In genomic region chr6:28709478-28710349, GRCh38 we compare ENCODE assay signal across 9 cellular contexts.
A peak's percentile ranks its signal among the peaks of the same experiment; 100 is the strongest.
DNase-seq lines count a peak whose midpoint lies in the region; ATAC-seq and TF ChIP-seq lines count a peak whose summit lies in the region.
"Had no signal": no experiment of that assay in that cellular context is flagged by ENCODE, and none has a peak within 500 bp of the region (broad histone marks: within the 10 kb centered on the region; RNA-seq: fewer than 3 reads in every experiment).

No MANE protein-coding gene starts in this region.

- no peak overlapping the region for H3K27ac ChIP-seq in skeletal muscle tissue (ENCODE audit: low read depth, low read length)

- H3K4me1 Mint-ChIP-seq in activated CD4-positive, alpha-beta T cell treated with anti-CD3 and anti-CD28 coated beads, Interleukin-2, amount 10 ng/mL, durations not matched to agents 7 days and 5 days, result peaks cover 13% of the 10 kb centered on the region

- H3K4me1 ChIP-seq in skeletal muscle tissue (ENCODE audit: control insufficient read depth in 3 of 3, insufficient read depth in 3 of 3, low read length in 3 of 3), result peaks cover 0 to 4% (median 0%) of the 10 kb centered on the region in 3 donors

- peak overlapping the region; percentile 44 for H3K4me3 ChIP-seq in fibroblast of the aortic adventitia (ENCODE audit: low read depth, low read length)
- H3K4me3 ChIP-seq in skeletal muscle tissue (ENCODE audit: low read length in 3 of 3), result peak overlapping the region; percentile 25 to 42 (median 30)

- CTCF ChIA-PET in activated CD4-positive, alpha-beta T cell treated with anti-CD3 and anti-CD28 coated beads, Interleukin-2, amount 10 ng/mL, durations not matched to agents 7 days and 5 days (lab: Charles Lee), result interaction anchor here (1.1 to 2.4 kb wide), 2 partner anchors 19 to 124 kb away, joined by 3 to 8 read pairs; no protein-coding TSS in a partner anchor

- peaks cover 3 to 10% (median 3%) of the 10 kb centered on the region in 3 donors for H3K9me3 ChIP-seq in skeletal muscle tissue (ENCODE audit: control insufficient read depth in 3 of 3, low read length in 3 of 3)

- ATAC-seq in SK-N-SH treated with all-trans-retinoic acid at 6 μM for 48 hours, result peak; percentile 71
- ATAC-seq in GM19035 (IDR thresholded peaks at IDR 0.05; ENCODE audit: unreplicated experiment), result no peak
- no peak for ATAC-seq in GM18861 (IDR thresholded peaks at IDR 0.05; ENCODE audit: unreplicated experiment)
- ATAC-seq: left colon had no signal

- DNase-seq in activated CD4-positive, alpha-beta T cell treated with anti-CD3 and anti-CD28 coated beads, Interleukin-2, amount 10 ng/mL, durations not matched to agents 7 days and 5 days, result no peak
- DNase-seq in activated CD4-positive, alpha-beta T cell treated with anti-CD3 and anti-CD28 coated beads, Interleukin-2, amount 50 U/mL, for 4 hours, result no peak
- DNase-seq in fibroblast of the aortic adventitia (ENCODE audit: low read depth) (no peak), hippocampal formation (lab: John Stamatoyannopoulos, UW) (no peak)
- DNase-seq: left colon had no signal

- H3K27ac Mint-ChIP-seq in activated CD4-positive, alpha-beta T cell treated with anti-CD3 and anti-CD28 coated beads, Interleukin-2, amount 10 ng/mL, durations not matched to agents 7 days and 5 days, result no peak overlapping the region

- peaks cover 47% of the 10 kb centered on the region for H3K27me3 Mint-ChIP-seq in activated CD4-positive, alpha-beta T cell treated with anti-CD3 and anti-CD28 coated beads, Interleukin-2, amount 10 ng/mL, durations not matched to agents 7 days and 5 days

- no peaks in the 10 kb centered on the region for H3K36me3 ChIP-seq in skeletal muscle tissue (ENCODE audit: control insufficient read depth in 3 of 3, insufficient read depth in 3 of 3, low read length in 3 of 3)

- peaks cover 26% of the 10 kb centered on the region for H3K9me3 Mint-ChIP-seq in activated CD4-positive, alpha-beta T cell treated with anti-CD3 and anti-CD28 coated beads, Interleukin-2, amount 10 ng/mL, durations not matched to agents 7 days and 5 days

- TF ChIP-seq CTCF in fibroblast of the aortic adventitia (IDR thresholded peaks at IDR 0.05; ENCODE audit: insufficient read depth, low read length), result no peak

- POLR2A ChIA-PET in activated CD4-positive, alpha-beta T cell treated with anti-CD3 and anti-CD28 coated beads, Interleukin-2, amount 10 ng/mL, durations not matched to agents 7 days and 5 days (lab: Charles Lee), result no interaction called here

- H3K4me3 Mint-ChIP-seq in activated CD4-positive, alpha-beta T cell treated with anti-CD3 and anti-CD28 coated beads, Interleukin-2, amount 10 ng/mL, durations not matched to agents 7 days and 5 days, result peak overlapping the region; percentile 46

- H3K9ac ChIP-seq in skeletal muscle tissue (ENCODE audit: low read depth in 1 of 3, low read length in 3 of 3), result no peak overlapping the region

- H3K36me3 Mint-ChIP-seq in activated CD4-positive, alpha-beta T cell treated with anti-CD3 and anti-CD28 coated beads, Interleukin-2, amount 10 ng/mL, durations not matched to agents 7 days and 5 days (ENCODE audit: low read depth), result peaks cover 11% of the 10 kb centered on the region

- H3K27me3 ChIP-seq in skeletal muscle tissue (ENCODE audit: control insufficient read depth in 3 of 3, insufficient read depth in 3 of 3, low read length in 3 of 3), result peaks cover 4 to 20% (median 12%) of the 10 kb centered on the region in 3 donors

TF ChIP-seq in SK-N-SH treated with all-trans-retinoic acid at 6 μM for 48 hours, 23 proteins besides CTCF, POLR2A, EP300 and RAD21:
- TF ChIP-seq ISL1 (CRISPR knock-in tag; IDR thresholded peaks at IDR 0.05) (no peak), ZFP3 (CRISPR knock-in tag; IDR thresholded peaks at IDR 0.05) (no peak), POU6F1 (CRISPR knock-in tag; IDR thresholded peaks at IDR 0.05; ENCODE audit: borderline replicate concordance, low read depth) (no peak), TCF4 (CRISPR knock-in tag; IDR thresholded peaks at IDR 0.05; ENCODE audit: borderline replicate concordance) (no peak), ZNF565 (CRISPR knock-in tag; conservative IDR thresholded peaks at IDR 0.05; ENCODE audit: low read depth) (no peak), ZNF70 (CRISPR knock-in tag; IDR thresholded peaks at IDR 0.05) (no peak), ZNF8 (CRISPR knock-in tag; IDR thresholded peaks at IDR 0.05) (no peak), CREB5 (CRISPR knock-in tag; IDR thresholded peaks at IDR 0.05; ENCODE audit: low read depth) (no peak), GLIS3 (CRISPR knock-in tag; IDR thresholded peaks at IDR 0.05) (no peak), TSHZ2 (CRISPR knock-in tag; IDR thresholded peaks at IDR 0.05) (no peak), ESRRG (CRISPR knock-in tag; IDR thresholded peaks at IDR 0.05) (no peak), TOX (CRISPR knock-in tag; IDR thresholded peaks at IDR 0.05; ENCODE audit: borderline replicate concordance) (no peak), ARNTL (CRISPR knock-in tag; IDR thresholded peaks at IDR 0.05; ENCODE audit: borderline replicate concordance, low read depth) (no peak), CSDC2 (CRISPR knock-in tag; IDR thresholded peaks at IDR 0.05) (no peak), SNAI2 (CRISPR knock-in tag; IDR thresholded peaks at IDR 0.05) (no peak)
